ENCODE assay signal across 1 cellular context in the genomic region with DNA sequence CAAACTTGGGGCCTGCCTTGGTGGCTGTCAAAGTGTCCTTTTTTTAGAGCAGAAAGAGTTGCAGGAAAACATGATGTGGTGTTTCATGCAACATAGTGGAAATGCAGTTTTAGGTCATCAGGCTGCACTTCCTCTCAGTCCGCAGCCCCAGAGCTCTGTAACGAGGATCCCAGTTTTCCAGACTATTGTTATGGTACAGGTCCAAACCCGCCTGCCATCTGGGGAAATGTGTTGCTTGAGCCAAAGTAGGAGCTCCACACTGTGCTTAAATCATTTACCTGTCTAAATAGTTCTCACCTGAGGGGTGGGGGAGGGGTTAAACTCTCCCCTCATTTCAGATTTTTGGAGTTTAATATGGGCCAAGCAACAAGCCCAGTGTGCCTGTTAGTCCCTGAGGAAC.
TF ChIP-seq lines count a peak whose summit lies in the region.

No MANE protein-coding gene starts in this region.

TF ChIP-seq in GM23338, 12 proteins besides CTCF, POLR2A, EP300 and RAD21 (continued from another document):
- TF ChIP-seq, protein P1, sequence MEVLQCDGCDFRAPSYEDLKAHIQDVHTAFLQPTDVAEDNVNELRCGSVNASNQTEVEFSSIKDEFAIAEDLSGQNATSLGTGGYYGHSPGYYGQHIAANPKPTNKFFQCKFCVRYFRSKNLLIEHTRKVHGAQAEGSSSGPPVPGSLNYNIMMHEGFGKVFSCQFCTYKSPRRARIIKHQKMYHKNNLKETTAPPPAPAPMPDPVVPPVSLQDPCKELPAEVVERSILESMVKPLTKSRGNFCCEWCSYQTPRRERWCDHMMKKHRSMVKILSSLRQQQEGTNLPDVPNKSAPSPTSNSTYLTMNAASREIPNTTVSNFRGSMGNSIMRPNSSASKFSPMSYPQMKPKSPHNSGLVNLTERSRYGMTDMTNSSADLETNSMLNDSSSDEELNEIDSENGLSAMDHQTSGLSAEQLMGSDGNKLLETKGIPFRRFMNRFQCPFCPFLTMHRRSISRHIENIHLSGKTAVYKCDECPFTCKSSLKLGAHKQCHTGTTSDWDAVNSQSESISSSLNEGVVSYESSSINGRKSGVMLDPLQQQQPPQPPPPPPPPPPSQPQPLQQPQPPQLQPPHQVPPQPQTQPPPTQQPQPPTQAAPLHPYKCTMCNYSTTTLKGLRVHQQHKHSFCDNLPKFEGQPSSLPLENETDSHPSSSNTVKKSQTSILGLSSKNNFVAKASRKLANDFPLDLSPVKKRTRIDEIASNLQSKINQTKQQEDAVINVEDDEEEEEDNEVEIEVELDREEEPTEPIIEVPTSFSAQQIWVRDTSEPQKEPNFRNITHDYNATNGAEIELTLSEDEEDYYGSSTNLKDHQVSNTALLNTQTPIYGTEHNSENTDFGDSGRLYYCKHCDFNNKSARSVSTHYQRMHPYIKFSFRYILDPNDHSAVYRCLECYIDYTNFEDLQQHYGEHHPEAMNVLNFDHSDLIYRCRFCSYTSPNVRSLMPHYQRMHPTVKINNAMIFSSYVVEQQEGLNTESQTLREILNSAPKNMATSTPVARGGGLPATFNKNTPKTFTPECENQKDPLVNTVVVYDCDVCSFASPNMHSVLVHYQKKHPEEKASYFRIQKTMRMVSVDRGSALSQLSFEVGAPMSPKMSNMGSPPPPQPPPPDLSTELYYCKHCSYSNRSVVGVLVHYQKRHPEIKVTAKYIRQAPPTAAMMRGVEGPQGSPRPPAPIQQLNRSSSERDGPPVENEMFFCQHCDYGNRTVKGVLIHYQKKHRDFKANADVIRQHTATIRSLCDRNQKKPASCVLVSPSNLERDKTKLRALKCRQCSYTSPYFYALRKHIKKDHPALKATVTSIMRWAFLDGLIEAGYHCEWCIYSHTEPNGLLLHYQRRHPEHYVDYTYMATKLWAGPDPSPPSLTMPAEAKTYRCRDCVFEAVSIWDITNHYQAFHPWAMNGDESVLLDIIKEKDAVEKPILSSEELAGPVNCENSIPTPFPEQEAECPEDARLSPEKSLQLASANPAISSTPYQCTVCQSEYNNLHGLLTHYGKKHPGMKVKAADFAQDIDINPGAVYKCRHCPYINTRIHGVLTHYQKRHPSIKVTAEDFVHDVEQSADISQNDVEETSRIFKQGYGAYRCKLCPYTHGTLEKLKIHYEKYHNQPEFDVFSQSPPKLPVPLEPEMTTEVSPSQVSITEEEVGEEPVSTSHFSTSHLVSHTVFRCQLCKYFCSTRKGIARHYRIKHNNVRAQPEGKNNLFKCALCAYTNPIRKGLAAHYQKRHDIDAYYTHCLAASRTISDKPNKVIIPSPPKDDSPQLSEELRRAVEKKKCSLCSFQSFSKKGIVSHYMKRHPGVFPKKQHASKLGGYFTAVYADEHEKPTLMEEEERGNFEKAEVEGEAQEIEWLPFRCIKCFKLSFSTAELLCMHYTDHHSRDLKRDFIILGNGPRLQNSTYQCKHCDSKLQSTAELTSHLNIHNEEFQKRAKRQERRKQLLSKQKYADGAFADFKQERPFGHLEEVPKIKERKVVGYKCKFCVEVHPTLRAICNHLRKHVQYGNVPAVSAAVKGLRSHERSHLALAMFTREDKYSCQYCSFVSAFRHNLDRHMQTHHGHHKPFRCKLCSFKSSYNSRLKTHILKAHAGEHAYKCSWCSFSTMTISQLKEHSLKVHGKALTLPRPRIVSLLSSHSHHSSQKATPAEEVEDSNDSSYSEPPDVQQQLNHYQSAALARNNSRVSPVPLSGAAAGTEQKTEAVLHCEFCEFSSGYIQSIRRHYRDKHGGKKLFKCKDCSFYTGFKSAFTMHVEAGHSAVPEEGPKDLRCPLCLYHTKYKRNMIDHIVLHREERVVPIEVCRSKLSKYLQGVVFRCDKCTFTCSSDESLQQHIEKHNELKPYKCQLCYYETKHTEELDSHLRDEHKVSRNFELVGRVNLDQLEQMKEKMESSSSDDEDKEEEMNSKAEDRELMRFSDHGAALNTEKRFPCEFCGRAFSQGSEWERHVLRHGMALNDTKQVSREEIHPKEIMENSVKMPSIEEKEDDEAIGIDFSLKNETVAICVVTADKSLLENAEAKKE (CRISPR knock-in tag; IDR thresholded peaks at IDR 0.05): no peak
- TF ChIP-seq, protein P2, sequence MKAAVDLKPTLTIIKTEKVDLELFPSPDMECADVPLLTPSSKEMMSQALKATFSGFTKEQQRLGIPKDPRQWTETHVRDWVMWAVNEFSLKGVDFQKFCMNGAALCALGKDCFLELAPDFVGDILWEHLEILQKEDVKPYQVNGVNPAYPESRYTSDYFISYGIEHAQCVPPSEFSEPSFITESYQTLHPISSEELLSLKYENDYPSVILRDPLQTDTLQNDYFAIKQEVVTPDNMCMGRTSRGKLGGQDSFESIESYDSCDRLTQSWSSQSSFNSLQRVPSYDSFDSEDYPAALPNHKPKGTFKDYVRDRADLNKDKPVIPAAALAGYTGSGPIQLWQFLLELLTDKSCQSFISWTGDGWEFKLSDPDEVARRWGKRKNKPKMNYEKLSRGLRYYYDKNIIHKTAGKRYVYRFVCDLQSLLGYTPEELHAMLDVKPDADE (IDR thresholded peaks at IDR 0.05): no peak
- TF ChIP-seq JUNB (IDR thresholded peaks at IDR 0.05; ENCODE audit: unreplicated experiment): no peak
- TF ChIP-seq EZH2phosphoT487 (IDR thresholded peaks at IDR 0.05; ENCODE audit: unreplicated experiment): no peak
- no peak for TF ChIP-seq CREB1 (CRISPR knock-in tag; IDR thresholded peaks at IDR 0.05; ENCODE audit: low read depth)
- TF ChIP-seq STAT1 (IDR thresholded peaks at IDR 0.05; ENCODE audit: unreplicated experiment): no peak
- no peak for TF ChIP-seq ZNF114 (CRISPR knock-in tag; IDR thresholded peaks at IDR 0.05)
